Comparison of ENCODE assay signal across 8 cellular contexts in genomic region chr16:72241930-72242329, GRCh38.
A peak's percentile ranks its signal among the peaks of the same experiment; 100 is the strongest.
DNase-seq lines count a peak whose midpoint lies in the region; ATAC-seq and TF ChIP-seq lines count a peak whose summit lies in the region.

No MANE protein-coding gene starts in this region.

- WGBS in psoas muscle, 3 donors: 40 to 44% (median 40%) methylated on average over 7 of the region's 7 CpGs

- H3K4me1 ChIP-seq in psoas muscle: no peaks in the 10 kb centered on the region

- no peak overlapping the region for H3K27ac ChIP-seq in SU-DHL-6 (ENCODE audit: low read depth, low read length)
- H3K27ac ChIP-seq in psoas muscle: no peak overlapping the region

- ATAC-seq in psoas muscle (no peak), GM21360 (IDR thresholded peaks at IDR 0.05; ENCODE audit: unreplicated experiment) (no peak)

- H3K4me3 ChIP-seq in SU-DHL-6 (ENCODE audit: insufficient read depth, low read length, poor library complexity, severe bottlenecking) (no peak overlapping the region), psoas muscle (no peak overlapping the region)

- no peak overlapping the region for H3K9ac ChIP-seq in SU-DHL-6 (ENCODE audit: low read length)

- intact Hi-C loops in psoas muscle (cut with DNase I): no loop called here

- no peaks in the 10 kb centered on the region for H3K79me2 ChIP-seq in SU-DHL-6 (ENCODE audit: insufficient read depth, low read length)

- H3K36me3 ChIP-seq in SU-DHL-6 (ENCODE audit: low read length): no peaks in the 10 kb centered on the region
- H3K36me3 ChIP-seq in psoas muscle (ENCODE audit: insufficient read depth in 1 of 2, low read depth in 1 of 2): no peaks in the 10 kb centered on the region

- H3K4me2 ChIP-seq in SU-DHL-6 (ENCODE audit: low read depth, low read length, poor library complexity, severe bottlenecking): no peak overlapping the region

- TF ChIP-seq CTCF in SU-DHL-6 (IDR thresholded peaks at IDR 0.05; ENCODE audit: insufficient read depth, low read length, poor library complexity, severe bottlenecking): peak; percentile 37
- peak; percentile 37 for TF ChIP-seq CTCF in psoas muscle (IDR thresholded peaks at IDR 0.05)

- peak; percentile 46 for DNase-seq in NCI-H2107 treated with DMSO at 0.1 percent for 48 hours (lab: John Stamatoyannopoulos, UW; ENCODE audit: unreplicated experiment)
- DNase-seq in NCI-H2107 (lab: John Stamatoyannopoulos, UW): no peak
- peak; percentile 7 for DNase-seq in KG1 (lab: John Stamatoyannopoulos, UW)
- peak; percentile 60 for DNase-seq in globus pallidus (ENCODE audit: low spot score)
- no peak for DNase-seq in psoas muscle
- no peak for DNase-seq in NCI-H187 treated with DMSO at 0.1 percent for 48 hours (lab: John Stamatoyannopoulos, UW)

- H3K9me2 ChIP-seq in SU-DHL-6 (replicated peaks; ENCODE audit: insufficient read depth, low read length): no peaks in the 10 kb centered on the region

- no peaks in the 10 kb centered on the region for H3K27me3 ChIP-seq in SU-DHL-6 (ENCODE audit: low read length)
- peaks cover 0 to 4% (median 0%) of the 10 kb centered on the region in 3 donors for H3K27me3 ChIP-seq in psoas muscle (ENCODE audit: insufficient read depth in 3 of 3, low read length in 2 of 3)

- no peaks in the 10 kb centered on the region; the same call in 1 of the 2 replicates for H4K20me1 ChIP-seq in SU-DHL-6 (ENCODE audit: low read depth, low read length)

- no peaks in the 10 kb centered on the region for H3K9me3 ChIP-seq in SU-DHL-6 (ENCODE audit: insufficient read depth, low read length)
- H3K9me3 ChIP-seq in psoas muscle: no peaks in the 10 kb centered on the region

- H3F3A ChIP-seq in SU-DHL-6 (ENCODE audit: insufficient read depth): no peaks in the 10 kb centered on the region

- no peak overlapping the region for H2AFZ ChIP-seq in SU-DHL-6 (ENCODE audit: low read depth, low read length, severe bottlenecking)

Comparison
In these comparisons a context has a peak if more than half of its experiments do, and no peak if none do; other contexts are left out.
1. DNase-seq: peak in NCI-H2107 treated with DMSO at 0.1 percent for 48 hours (single experiment), KG1 (single experiment) and globus pallidus (single experiment); none in NCI-H2107 (single experiment), psoas muscle (0 of 2) and NCI-H187 treated with DMSO at 0.1 percent for 48 hours (single experiment).